In the genomic region with DNA sequence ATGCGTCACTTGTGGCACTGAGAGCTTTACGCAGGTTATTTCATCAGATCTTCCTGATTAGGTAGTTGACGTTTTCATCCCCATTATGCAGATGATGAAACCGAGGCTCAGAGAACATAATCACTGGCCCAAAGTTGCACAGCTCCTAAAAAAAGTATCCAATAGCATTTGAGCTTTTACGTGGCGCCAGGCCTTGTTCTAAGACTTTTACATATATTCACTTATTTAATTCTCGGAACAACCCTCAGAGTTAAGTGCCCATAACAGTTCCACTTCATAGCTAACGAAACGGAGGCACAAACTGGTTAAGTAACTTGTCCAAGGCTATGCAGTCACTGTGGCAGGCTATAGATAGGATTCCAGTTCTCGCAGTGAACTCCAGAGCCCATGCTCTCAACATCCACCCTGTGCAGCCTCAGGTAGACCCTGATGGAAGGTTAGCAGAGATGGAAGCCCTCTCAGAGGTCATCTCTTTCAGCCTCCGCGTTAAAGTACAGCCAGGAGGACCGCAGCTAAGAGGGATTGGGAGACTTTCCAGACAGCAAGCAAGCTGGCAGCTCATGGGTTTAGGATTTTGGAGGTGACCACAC, we compare ENCODE assay signal across 20 cellular contexts. TPM values are rescaled to one million over a fixed set of nuclear protein-coding genes. Genes with fewer than 3 reads are reported as not detected.
DNase-seq lines count a peak whose midpoint lies in the region; ATAC-seq and TF ChIP-seq lines count a peak whose summit lies in the region.
"Had no signal": no experiment of that assay in that cellular context is flagged by ENCODE, and none has a peak within 500 bp of the region (broad histone marks: within the 10 kb centered on the region; RNA-seq: fewer than 3 reads in every experiment).

No MANE protein-coding gene starts in this region.

- H3K4me1 Mint-ChIP-seq in WTC11: peaks cover 14% of the 10 kb centered on the region
- no peaks in the 10 kb centered on the region for H3K4me1 Mint-ChIP-seq in stimulated activated naive B cell treated with anti-CD40 and anti-IgM and Interleukin-4, amounts not matched to agents 10 μg/mL and 1 μg/mL and 100 μg/mL, for 72 hours
- no peaks in the 10 kb centered on the region for H3K4me1 Mint-ChIP-seq in natural killer cell treated with Interleukin-12 subunit alpha and Interleukin-12 subunit beta and Interleukin-15 and Interleukin-18, amount 100 ng/mL, for 72 hours (ENCODE audit: low read depth in 2 of 2)
- H3K4me1 Mint-ChIP-seq: memory B cell, T-cell had no signal

- POLR2A ChIA-PET in WTC11 (lab: Charles Lee): no interaction called here

- ATAC-seq in Right ventricle myocardium inferior (no peak), WTC11 (no peak), left lobe of liver (no peak), GM19397 (IDR thresholded peaks at IDR 0.05; ENCODE audit: unreplicated experiment) (no peak)
- no peak for ATAC-seq in stimulated activated naive B cell treated with anti-CD40 and anti-IgM and Interleukin-4, amounts not matched to agents 10 μg/mL and 1 μg/mL and 100 μg/mL, for 72 hours (replicated peaks)
- no peak for ATAC-seq in natural killer cell treated with Interleukin-12 subunit alpha and Interleukin-12 subunit beta and Interleukin-15 and Interleukin-18, amount 100 ng/mL, for 72 hours
- ATAC-seq: T-cell had no signal

- CTCF ChIA-PET in WTC11 (lab: Charles Lee): interaction anchor here (0.6 to 2.3 kb wide), 7 partner anchors 9 to 252 kb away, joined by 3 to 13 read pairs (median 4); no protein-coding TSS in a partner anchor

- DNase-seq in cardiac septum (ENCODE audit: low spot score) (peak; percentile 9), Right ventricle myocardium inferior (ENCODE audit: missing footprints) (no peak), WTC11 (ENCODE audit: low spot score) (no peak), left lobe of liver (ENCODE audit: low spot score) (peak; percentile 16)
- DNase-seq in stimulated activated naive B cell treated with anti-CD40 and anti-IgM and Interleukin-4, amounts not matched to agents 10 μg/mL and 1 μg/mL and 100 μg/mL, for 72 hours: no peak
- no peak for DNase-seq in natural killer cell treated with Interleukin-12 subunit alpha and Interleukin-12 subunit beta and Interleukin-15 and Interleukin-18, amount 100 ng/mL, for 72 hours (ENCODE audit: low spot score)
- DNase-seq: activated CD4-positive, CD25-positive, alpha-beta regulatory T cell; activated gamma-delta T cell treated with Interleukin-2 at 50 U/mL for 16 hours; NCI-H446; NCI-H748 treated with DMSO at 0.1 percent for 48 hours; RPMI8226; stomach had no signal

- no peak overlapping the region for H3K4me3 Mint-ChIP-seq in WTC11
- H3K4me3 Mint-ChIP-seq in stimulated activated naive B cell treated with anti-CD40 and anti-IgM and Interleukin-4, amounts not matched to agents 10 μg/mL and 1 μg/mL and 100 μg/mL, for 72 hours: no peak overlapping the region
- H3K4me3 Mint-ChIP-seq in natural killer cell treated with Interleukin-12 subunit alpha and Interleukin-12 subunit beta and Interleukin-15 and Interleukin-18, amount 100 ng/mL, for 72 hours: no peak overlapping the region
- H3K4me3 Mint-ChIP-seq: IgD-negative memory B cell, memory B cell, T-cell had no signal

- TF ChIP-seq CTCF in WTC11 (IDR thresholded peaks at IDR 0.05): no peak

- intact Hi-C loops in cardiac septum (cut with DNase I): loop anchor here (10.0 kb wide), 1 partner anchor 194 kb away; no protein-coding TSS in a partner anchor
- intact Hi-C loops in Right ventricle myocardium inferior (cut with DNase I): loop anchor here (10.0 kb wide), 1 partner anchor 154 kb away; no protein-coding TSS in a partner anchor

- H3K27ac Mint-ChIP-seq in WTC11: no peak overlapping the region
- H3K27ac Mint-ChIP-seq in stimulated activated naive B cell treated with anti-CD40 and anti-IgM and Interleukin-4, amounts not matched to agents 10 μg/mL and 1 μg/mL and 100 μg/mL, for 72 hours: no peak overlapping the region
- no peak overlapping the region for H3K27ac Mint-ChIP-seq in natural killer cell treated with Interleukin-12 subunit alpha and Interleukin-12 subunit beta and Interleukin-15 and Interleukin-18, amount 100 ng/mL, for 72 hours
- H3K27ac Mint-ChIP-seq: IgD-negative memory B cell, memory B cell, T-cell had no signal

- no peaks in the 10 kb centered on the region for H3K27me3 Mint-ChIP-seq in WTC11 (ENCODE audit: low read depth)
- H3K27me3 Mint-ChIP-seq in stimulated activated naive B cell treated with anti-CD40 and anti-IgM and Interleukin-4, amounts not matched to agents 10 μg/mL and 1 μg/mL and 100 μg/mL, for 72 hours: no peaks in the 10 kb centered on the region
- no peaks in the 10 kb centered on the region for H3K27me3 Mint-ChIP-seq in natural killer cell treated with Interleukin-12 subunit alpha and Interleukin-12 subunit beta and Interleukin-15 and Interleukin-18, amount 100 ng/mL, for 72 hours
- H3K27me3 Mint-ChIP-seq: IgD-negative memory B cell, memory B cell, T-cell had no signal

- no peaks in the 10 kb centered on the region for H3K9me3 Mint-ChIP-seq in WTC11
- peaks cover 0 to 4% of the 10 kb centered on the region in 2 donors for H3K9me3 Mint-ChIP-seq in stimulated activated naive B cell treated with anti-CD40 and anti-IgM and Interleukin-4, amounts not matched to agents 10 μg/mL and 1 μg/mL and 100 μg/mL, for 72 hours
- no peaks in the 10 kb centered on the region for H3K9me3 Mint-ChIP-seq in natural killer cell treated with Interleukin-12 subunit alpha and Interleukin-12 subunit beta and Interleukin-15 and Interleukin-18, amount 100 ng/mL, for 72 hours
- H3K9me3 Mint-ChIP-seq: IgD-negative memory B cell, T-cell had no signal

- peaks cover 19% of the 10 kb centered on the region for H3K36me3 Mint-ChIP-seq in WTC11
- H3K36me3 Mint-ChIP-seq in stimulated activated naive B cell treated with anti-CD40 and anti-IgM and Interleukin-4, amounts not matched to agents 10 μg/mL and 1 μg/mL and 100 μg/mL, for 72 hours: peaks cover 0 to 8% of the 10 kb centered on the region in 2 donors
- H3K36me3 Mint-ChIP-seq in natural killer cell treated with Interleukin-12 subunit alpha and Interleukin-12 subunit beta and Interleukin-15 and Interleukin-18, amount 100 ng/mL, for 72 hours: no peaks in the 10 kb centered on the region
- H3K36me3 Mint-ChIP-seq: IgD-negative memory B cell had no signal

TF ChIP-seq in WTC11, 78 proteins besides CTCF, POLR2A, EP300 and RAD21:
- TF ChIP-seq PRRX2 (CRISPR knock-in tag; IDR thresholded peaks at IDR 0.05): no peak
- TF ChIP-seq GTF2I (CRISPR knock-in tag; conservative IDR thresholded peaks at IDR 0.05): 0 out of 2 replicates have a peak, but pooled peaks have one; percentile 8
- no peak for TF ChIP-seq NFATC4 (CRISPR knock-in tag; IDR thresholded peaks at IDR 0.05)
- TF ChIP-seq SOX15 (CRISPR knock-in tag; IDR thresholded peaks at IDR 0.05): no peak

RNA-seq across cellular contexts. Expression of a gene that starts 39.3 kb away (rescaled TPM):
- total RNA-seq in cardiac septum (not detected), Right ventricle myocardium inferior (not detected), WTC11 (2021) (3.3 to 3.6 TPM (median 3.5 TPM) in 3 replicates), left lobe of liver (6,364 TPM)
- total RNA-seq in natural killer cell treated with Interleukin-12 subunit alpha and Interleukin-12 subunit beta and Interleukin-15 and Interleukin-18, amount 100 ng/mL, for 72 hours: not detected
- total RNA-seq: cardiac muscle cell, fibroblast of villous mesenchyme, G401, SK-MEL-5 had no signal

Comparison
In these comparisons a context has a peak if more than half of its experiments do, and no peak if none do; other contexts are left out.
1. DNase-seq: peak in cardiac septum (single experiment) and left lobe of liver (single experiment); none in Right ventricle myocardium inferior (single experiment), WTC11 (single experiment), stimulated activated naive B cell treated with anti-CD40 and anti-IgM and Interleukin-4, amounts not matched to agents 10 μg/mL and 1 μg/mL and 100 μg/mL, for 72 hours (single experiment) and natural killer cell treated with Interleukin-12 subunit alpha and Interleukin-12 subunit beta and Interleukin-15 and Interleukin-18, amount 100 ng/mL, for 72 hours (single experiment).
2. RNA of a gene that starts 39.3 kb away (total RNA-seq): 6,364 TPM in left lobe of liver (single experiment); 3.3 to 3.6 TPM in WTC11, not detected in cardiac septum (single experiment), not detected in Right ventricle myocardium inferior (single experiment) and not detected in natural killer cell treated with Interleukin-12 subunit alpha and Interleukin-12 subunit beta and Interleukin-15 and Interleukin-18, amount 100 ng/mL, for 72 hours; every median in the first group is over 1,000 times any median in the second.